Comparison of ENCODE assay signal across 13 cellular contexts in the genomic region with DNA sequence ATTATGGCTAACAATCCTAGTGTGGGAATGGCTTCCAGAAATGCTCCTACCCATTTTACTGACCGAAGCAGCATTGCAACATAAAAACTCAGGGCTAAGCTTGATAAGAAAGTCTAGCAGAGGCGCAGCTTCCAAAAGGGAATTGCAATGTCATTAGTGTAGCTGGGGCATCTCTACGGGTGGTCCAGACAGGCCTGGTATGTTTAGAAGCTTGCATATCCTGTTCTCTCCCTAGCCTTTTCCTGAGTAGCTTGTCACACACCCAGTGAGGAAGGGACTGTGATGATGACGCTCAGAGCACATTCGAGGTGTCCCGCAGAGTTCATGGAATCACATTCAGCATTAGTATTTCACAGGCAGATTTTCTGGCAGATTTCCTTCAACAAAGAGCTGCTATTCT. TPM values are rescaled to one million over a fixed set of nuclear protein-coding genes. Genes with fewer than 3 reads are reported as not detected.
DNase-seq lines count a peak whose midpoint lies in the region; ATAC-seq and TF ChIP-seq lines count a peak whose summit lies in the region.
"Had no signal": no experiment of that assay in that cellular context is flagged by ENCODE, and none has a peak within 500 bp of the region (broad histone marks: within the 10 kb centered on the region; RNA-seq: fewer than 3 reads in every experiment).

No MANE protein-coding gene starts in this region.

- H3K4me3 ChIP-seq in Panc1 (ENCODE audit: low read depth in 2 of 2, low read length in 2 of 2) (no peak overlapping the region), fibroblast of the aortic adventitia (ENCODE audit: low read depth, low read length) (no peak overlapping the region)
- no peak overlapping the region for H3K4me3 ChIP-seq in CD4-positive, alpha-beta memory T cell (ENCODE audit: low read length in 2 of 2)
- H3K4me3 ChIP-seq: spleen had no signal

- TF ChIP-seq CTCF in Panc1 (IDR thresholded peaks at IDR 0.05), result no peak
- no peak for TF ChIP-seq CTCF in fibroblast of the aortic adventitia (IDR thresholded peaks at IDR 0.05; ENCODE audit: insufficient read depth, low read length)

- in situ Hi-C loops in Panc1 (cut with HindIII; ENCODE audit: low pct_unique_long_range_greater_than_20kb, low sequenced_read_pairs), result no loop called here

- DNase-seq in DMS114 treated with DMSO at 0.1 percent for 48 hours (lab: John Stamatoyannopoulos, UW; ENCODE audit: unreplicated experiment) (peak; percentile 78), Panc1 (ENCODE audit: low read depth, low spot score) (no peak), fibroblast of the aortic adventitia (ENCODE audit: low read depth) (peak; percentile 92), mucosa of gallbladder (ENCODE audit: low spot score) (peak; percentile 14), HK-2 (ENCODE audit: unreplicated experiment) (no peak), AML-193 (lab: John Stamatoyannopoulos, UW) (no peak), DMS53 (lab: John Stamatoyannopoulos, UW) (no peak)
- DNase-seq in CD4-positive, alpha-beta memory T cell, result no peak
- DNase-seq: activated CD8-positive, alpha-beta memory T cell treated with anti-CD3 and anti-CD28 coated beads, Interleukin-2, amount 50 U/mL, for 4 hours; amniotic stem cell; hippocampal formation; spleen had no signal

- no peak overlapping the region for H3K27ac Mint-ChIP-seq in CD4-positive, alpha-beta memory T cell

- CTCF ChIA-PET in Panc1 (lab: Charles Lee), result no interaction called here
- CTCF ChIA-PET in CD4-positive, alpha-beta memory T cell (lab: Charles Lee; ENCODE audit: partially characterized antibody), result no interaction called here

- H3K27me3 ChIP-seq in Panc1 (ENCODE audit: control insufficient read depth, insufficient read depth, low read length), result no peaks in the 10 kb centered on the region
- H3K27me3 ChIP-seq in CD4-positive, alpha-beta memory T cell (ENCODE audit: insufficient read depth, low read length), result no peaks in the 10 kb centered on the region
- H3K27me3 ChIP-seq: spleen had no signal

- H3K36me3 Mint-ChIP-seq in CD4-positive, alpha-beta memory T cell, result no peaks in the 10 kb centered on the region

- H3K9me3 Mint-ChIP-seq in CD4-positive, alpha-beta memory T cell, result no peaks in the 10 kb centered on the region

- H3K4me1 Mint-ChIP-seq in CD4-positive, alpha-beta memory T cell, result no peaks in the 10 kb centered on the region

- no peaks in the 10 kb centered on the region; the same call in 1 of the 2 replicates for H3K36me3 ChIP-seq in Panc1 (ENCODE audit: control insufficient read depth, insufficient read depth, low read length)
- H3K36me3 ChIP-seq in CD4-positive, alpha-beta memory T cell (ENCODE audit: insufficient read depth, low read length), result no peaks in the 10 kb centered on the region
- H3K36me3 ChIP-seq: spleen had no signal

- BruUV-seq in Panc1 (replicated peaks; lab: Mats Ljungman, UMichigan), result no TSS peak

- H3K4me1 ChIP-seq in Panc1 (ENCODE audit: control insufficient read depth, insufficient read depth, low read length), result peaks cover 20% of the 10 kb centered on the region; the same call in 1 of the 2 replicates
- H3K4me1 ChIP-seq in CD4-positive, alpha-beta memory T cell (ENCODE audit: insufficient read depth, low read length), result no peaks in the 10 kb centered on the region
- H3K4me1 ChIP-seq: spleen had no signal

- H3K27me3 Mint-ChIP-seq in CD4-positive, alpha-beta memory T cell, result peaks cover 0 to 3% of the 10 kb centered on the region in 2 donors

- peak; percentile 69 for ATAC-seq in Panc1

- no peak overlapping the region for H3K4me3 Mint-ChIP-seq in CD4-positive, alpha-beta memory T cell

- H3K9me3 ChIP-seq in Panc1 (ENCODE audit: control insufficient read depth, insufficient read depth, low read depth, low read length), result no peaks in the 10 kb centered on the region
- H3K9me3 ChIP-seq in CD4-positive, alpha-beta memory T cell (ENCODE audit: control insufficient read depth in 1 of 2, low read length in 2 of 2), result no peaks in the 10 kb centered on the region
- H3K9me3 ChIP-seq: spleen had no signal

- intact Hi-C loops in Panc1 (cut with micrococcal nuclease; ENCODE audit: unreplicated experiment), result no loop called here
- intact Hi-C loops in CD4-positive, alpha-beta memory T cell (cut with micrococcal nuclease), result no loop called here

- POLR2A ChIA-PET in Panc1 (lab: Charles Lee), result interaction anchor here (1.1 kb wide), 1 partner anchor 43 kb away, joined by 3 read pairs; no protein-coding TSS in a partner anchor
- POLR2A ChIA-PET in CD4-positive, alpha-beta memory T cell (lab: Charles Lee; ENCODE audit: partially characterized antibody), result no interaction called here

- peak overlapping the region; percentile 64 for H3K27ac ChIP-seq in Panc1 (ENCODE audit: low read length)
- no peak overlapping the region for H3K27ac ChIP-seq in CD4-positive, alpha-beta memory T cell (ENCODE audit: low read depth, low read length)
- H3K27ac ChIP-seq: C4-2B, spleen had no signal

RNA-seq across cellular contexts. Expression of a gene that starts 38.0 kb away (rescaled TPM):
- total RNA-seq in Panc1 (2021; ENCODE audit: unreplicated experiment) (144 TPM), fibroblast of the aortic adventitia (ENCODE audit: low replicate concordance) (133 and 671 TPM in 2 replicates), mucosa of gallbladder (30.8 TPM)
- 91.2 TPM for polyA plus RNA-seq in Panc1 (2012; ENCODE audit: insufficient read length)
- total RNA-seq in CD4-positive, alpha-beta memory T cell, result 1 to 10 TPM; 1.1 to 1.2 TPM
- under 1 TPM in 1 of 2 donors, not detected in 1; 0.05 TPM for polyA plus RNA-seq in CD4-positive, alpha-beta memory T cell

Comparison
In these comparisons a context has a peak if more than half of its experiments do, and no peak if none do; other contexts are left out.
1. DNase-seq: peak in DMS114 treated with DMSO at 0.1 percent for 48 hours (single experiment), fibroblast of the aortic adventitia (single experiment) and mucosa of gallbladder (single experiment); none in Panc1 (single experiment), HK-2 (single experiment), AML-193 (0 of 2), CD4-positive, alpha-beta memory T cell (0 of 5) and DMS53 (single experiment).
2. RNA of a gene that starts 38.0 kb away (total RNA-seq): 144 TPM in Panc1 (single experiment), 133 to 671 TPM in fibroblast of the aortic adventitia and 30.8 TPM in mucosa of gallbladder (single experiment); 1.1 to 1.2 TPM in CD4-positive, alpha-beta memory T cell; every median in the first group is over 10 times any median in the second.